Comparison of ENCODE assay signal across 25 cellular contexts in genomic region chr5:120531215-120531614, GRCh38.
"Had no signal": no experiment of that assay in that cellular context is flagged by ENCODE, and none has a peak within 500 bp of the region (broad histone marks: within the 10 kb centered on the region; RNA-seq: fewer than 3 reads in every experiment).

No MANE protein-coding gene starts in this region.

- H3K27me3 Mint-ChIP-seq: naive thymus-derived CD8-positive, alpha-beta T cell; stimulated activated naive B cell treated with anti-CD40 and anti-IgM and Interleukin-4, amounts not matched to agents 10 μg/mL and 1 μg/mL and 100 μg/mL, for 72 hours; stimulated activated naive CD8-positive, alpha-beta T cell treated with anti-CD3 and anti-CD28 coated beads, Interleukin-15, Interleukin-2, amounts not matched to agents 100 ng/mL and 50 ng/mL, for 24 hours had no signal

- FAIRE-seq: colon, frontal cortex, urothelium cell line had no signal

- H3K36me3 Mint-ChIP-seq: immature natural killer cell; memory B cell; naive thymus-derived CD8-positive, alpha-beta T cell; stimulated activated naive B cell treated with anti-CD40 and anti-IgM and Interleukin-4, amounts not matched to agents 10 μg/mL and 1 μg/mL and 100 μg/mL, for 72 hours had no signal

- H3K9me3 Mint-ChIP-seq: memory B cell; nephron progenitor cell; stimulated activated naive B cell treated with anti-CD40 and anti-IgM and Interleukin-4, amounts not matched to agents 10 μg/mL and 1 μg/mL and 100 μg/mL, for 72 hours; stimulated activated naive CD8-positive, alpha-beta T cell treated with anti-CD3 and anti-CD28 coated beads, Interleukin-15, Interleukin-2, amounts not matched to agents 100 ng/mL and 50 ng/mL, for 24 hours had no signal

- ATAC-seq: left colon; naive thymus-derived CD8-positive, alpha-beta T cell; right cardiac atrium; stimulated activated naive B cell treated with anti-CD40 and anti-IgM and Interleukin-4, amounts not matched to agents 10 μg/mL and 1 μg/mL and 100 μg/mL, for 72 hours had no signal

- H3K4me1 Mint-ChIP-seq: immature natural killer cell; memory B cell; naive thymus-derived CD8-positive, alpha-beta T cell; nephron progenitor cell; stimulated activated naive B cell treated with anti-CD40 and anti-IgM and Interleukin-4, amounts not matched to agents 10 μg/mL and 1 μg/mL and 100 μg/mL, for 72 hours had no signal

- H3K27ac ChIP-seq: dorsolateral prefrontal cortex, ovary, psoas muscle, sigmoid colon, thoracic aorta, tibial nerve, upper lobe of left lung had no signal

- H3K9me3 ChIP-seq: ovary, psoas muscle, sigmoid colon, thoracic aorta, tibial nerve, upper lobe of left lung had no signal

- H3K36me3 ChIP-seq: ovary, sigmoid colon, thoracic aorta, tibial nerve, upper lobe of left lung had no signal

- H3K27me3 ChIP-seq: dorsolateral prefrontal cortex, ovary, sigmoid colon, tibial nerve, upper lobe of left lung had no signal

- DNase-seq: dorsolateral prefrontal cortex; effector CD4-positive, alpha-beta T cell; hypothalamus; immature natural killer cell; islet precursor cell; kidney glomerular epithelial cell; left colon; naive thymus-derived CD8-positive, alpha-beta T cell; nephron progenitor cell; occipital lobe; ovary; posterior cingulate gyrus; psoas muscle; right cardiac atrium; sigmoid colon; stimulated activated naive B cell treated with anti-CD40 and anti-IgM and Interleukin-4, amounts not matched to agents 10 μg/mL and 1 μg/mL and 100 μg/mL, for 72 hours; upper lobe of left lung had no signal

- H3K4me3 Mint-ChIP-seq: immature natural killer cell; memory B cell; naive thymus-derived CD8-positive, alpha-beta T cell; nephron progenitor cell; stimulated activated naive B cell treated with anti-CD40 and anti-IgM and Interleukin-4, amounts not matched to agents 10 μg/mL and 1 μg/mL and 100 μg/mL, for 72 hours; stimulated activated naive CD8-positive, alpha-beta T cell treated with anti-CD3 and anti-CD28 coated beads, Interleukin-15, Interleukin-2, amounts not matched to agents 100 ng/mL and 50 ng/mL, for 24 hours had no signal

- H3K4me1 ChIP-seq: psoas muscle, sigmoid colon, tibial nerve, upper lobe of left lung had no signal

- H3K4me3 ChIP-seq: dorsolateral prefrontal cortex, lung, ovary, psoas muscle, sigmoid colon, thoracic aorta, tibial nerve, upper lobe of left lung had no signal

- H3K27ac Mint-ChIP-seq: immature natural killer cell; memory B cell; naive thymus-derived CD8-positive, alpha-beta T cell; nephron progenitor cell; stimulated activated naive B cell treated with anti-CD40 and anti-IgM and Interleukin-4, amounts not matched to agents 10 μg/mL and 1 μg/mL and 100 μg/mL, for 72 hours; stimulated activated naive CD8-positive, alpha-beta T cell treated with anti-CD3 and anti-CD28 coated beads, Interleukin-15, Interleukin-2, amounts not matched to agents 100 ng/mL and 50 ng/mL, for 24 hours had no signal
